Comparison of ENCODE assay signal across 8 cellular contexts in the genomic region with DNA sequence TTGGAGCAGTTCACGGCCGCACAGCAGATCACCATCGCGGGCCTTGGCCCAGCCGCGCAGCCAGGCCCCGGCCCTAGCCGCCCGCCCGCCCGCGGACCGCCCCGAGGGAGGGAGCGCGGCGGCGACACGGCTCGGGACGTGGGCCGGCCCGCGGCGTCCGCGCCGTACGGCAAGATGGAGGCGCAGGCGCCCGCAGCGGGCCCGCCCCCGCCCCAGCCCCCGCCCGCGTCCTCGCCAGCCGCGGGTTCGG. TPM values are rescaled to one million over a fixed set of nuclear protein-coding genes. Genes with fewer than 3 reads are reported as not detected.
DNase-seq lines count a peak whose midpoint lies in the region; ATAC-seq and TF ChIP-seq lines count a peak whose summit lies in the region.

A gene with protein sequence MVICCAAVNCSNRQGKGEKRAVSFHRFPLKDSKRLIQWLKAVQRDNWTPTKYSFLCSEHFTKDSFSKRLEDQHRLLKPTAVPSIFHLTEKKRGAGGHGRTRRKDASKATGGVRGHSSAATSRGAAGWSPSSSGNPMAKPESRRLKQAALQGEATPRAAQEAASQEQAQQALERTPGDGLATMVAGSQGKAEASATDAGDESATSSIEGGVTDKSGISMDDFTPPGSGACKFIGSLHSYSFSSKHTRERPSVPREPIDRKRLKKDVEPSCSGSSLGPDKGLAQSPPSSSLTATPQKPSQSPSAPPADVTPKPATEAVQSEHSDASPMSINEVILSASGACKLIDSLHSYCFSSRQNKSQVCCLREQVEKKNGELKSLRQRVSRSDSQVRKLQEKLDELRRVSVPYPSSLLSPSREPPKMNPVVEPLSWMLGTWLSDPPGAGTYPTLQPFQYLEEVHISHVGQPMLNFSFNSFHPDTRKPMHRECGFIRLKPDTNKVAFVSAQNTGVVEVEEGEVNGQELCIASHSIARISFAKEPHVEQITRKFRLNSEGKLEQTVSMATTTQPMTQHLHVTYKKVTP (minus strand): TSS at position 176 of the 250 bp plus-strand sequence. CDS start 141 bp downstream, at position 35.

- no peaks in the 10 kb centered on the region for H3K9me3 ChIP-seq in uterus

- peak; percentile 40 for ATAC-seq in GM21360 (IDR thresholded peaks at IDR 0.05; ENCODE audit: unreplicated experiment)
- ATAC-seq in HG03571 (IDR thresholded peaks at IDR 0.05; ENCODE audit: unreplicated experiment), result peak; percentile 61
- peak; percentile 70 to 71 for ATAC-seq in naive B cell (ENCODE audit: low read depth in 2 of 2)

- H3K4me3 ChIP-seq in epithelial cell of proximal tubule (ENCODE audit: low read depth, low read length), result peak within 1 kb of the TSS; percentile 94
- H3K4me3 ChIP-seq in uterus, result peak within 1 kb of the TSS; percentile 80 to 93

- H3K27ac ChIP-seq in uterus, result peak within 1 kb of the TSS; percentile 98

- TF ChIP-seq CTCF in epithelial cell of proximal tubule (conservative IDR thresholded peaks at IDR 0.05; ENCODE audit: low read depth, low read length) (no peak), uterus (IDR thresholded peaks at IDR 0.05) (no peak)

- peaks cover 3% of the 10 kb centered on the region for H3K9me3 Mint-ChIP-seq in activated CD4-positive, alpha-beta T cell treated with anti-CD3 and anti-CD28 coated beads, Interleukin-2, amount 10 ng/mL, durations not matched to agents 24 days and 14 days
- no peaks in the 10 kb centered on the region for H3K9me3 Mint-ChIP-seq in naive B cell

- no peaks in the 10 kb centered on the region for H3K27me3 Mint-ChIP-seq in activated CD4-positive, alpha-beta T cell treated with anti-CD3 and anti-CD28 coated beads, Interleukin-2, amount 10 ng/mL, durations not matched to agents 24 days and 14 days
- no peaks in the 10 kb centered on the region for H3K27me3 Mint-ChIP-seq in naive B cell

- H3K36me3 Mint-ChIP-seq in activated CD4-positive, alpha-beta T cell treated with anti-CD3 and anti-CD28 coated beads, Interleukin-2, amount 10 ng/mL, durations not matched to agents 24 days and 14 days (ENCODE audit: low read depth), result peaks cover 49% of the 10 kb centered on the region
- H3K36me3 Mint-ChIP-seq in naive B cell, result no peaks in the 10 kb centered on the region

- intact Hi-C loops in activated CD4-positive, alpha-beta T cell treated with anti-CD3 and anti-CD28 coated beads, Interleukin-2, amount 10 ng/mL, durations not matched to agents 24 days and 14 days (cut with micrococcal nuclease), result loop anchor here (1.0 to 5.0 kb wide), 6 partner anchors 49 to 535 kb away; a partner anchor contains a TSS
- intact Hi-C loops in uterus (cut with DNase I; ENCODE audit: low total_unique reads), result no loop called here

- H3K27ac Mint-ChIP-seq in activated CD4-positive, alpha-beta T cell treated with anti-CD3 and anti-CD28 coated beads, Interleukin-2, amount 10 ng/mL, durations not matched to agents 24 days and 14 days, result peak within 1 kb of the TSS; percentile 93
- H3K27ac Mint-ChIP-seq in naive B cell, result peak within 1 kb of the TSS; percentile 84 to 97 (median 93)

- H3K4me3 Mint-ChIP-seq in activated CD4-positive, alpha-beta T cell treated with anti-CD3 and anti-CD28 coated beads, Interleukin-2, amount 10 ng/mL, durations not matched to agents 24 days and 14 days, result peak within 1 kb of the TSS; percentile 89
- peak within 1 kb of the TSS; percentile 77 to 96 (median 91) for H3K4me3 Mint-ChIP-seq in naive B cell

- no peaks in the 10 kb centered on the region for H3K36me3 ChIP-seq in uterus

- H3K4me1 Mint-ChIP-seq in activated CD4-positive, alpha-beta T cell treated with anti-CD3 and anti-CD28 coated beads, Interleukin-2, amount 10 ng/mL, durations not matched to agents 24 days and 14 days, result peaks cover 39% of the 10 kb centered on the region
- peaks cover 26 to 54% (median 48%) of the 10 kb centered on the region in 3 donors for H3K4me1 Mint-ChIP-seq in naive B cell

- H3K27me3 ChIP-seq in uterus, result no peaks in the 10 kb centered on the region

- TF ChIP-seq POLR2A in uterus (IDR thresholded peaks at IDR 0.05), result peak in 1 of 2 donors; percentile 26

- DNase-seq in Daoy (ENCODE audit: low read depth) (peak; percentile 82), epithelial cell of proximal tubule (ENCODE audit: low read depth) (no peak), naive B cell (no peak), uterus (peak in 1 of 2 donors; percentile 31), DMS 273 (lab: John Stamatoyannopoulos, UW; ENCODE audit: unreplicated experiment) (no peak)
- peak; percentile 91 for DNase-seq in activated CD4-positive, alpha-beta T cell treated with anti-CD3 and anti-CD28 coated beads, Interleukin-2, amount 10 ng/mL, durations not matched to agents 24 days and 14 days

- peaks cover 7 to 13% of the 10 kb centered on the region in 2 donors for H3K4me1 ChIP-seq in uterus

RNA-seq across cellular contexts. Expression of the gene that starts here (rescaled TPM):
- total RNA-seq in Daoy (2014; rRNA removed; shearing (Covaris generic)), result 45.7 and 46.5 TPM in 2 replicates
- 62.0 and 63.9 TPM in 2 replicates for total RNA-seq in activated CD4-positive, alpha-beta T cell treated with anti-CD3 and anti-CD28 coated beads, Interleukin-2, amount 10 ng/mL, durations not matched to agents 24 days and 14 days
- total RNA-seq in epithelial cell of proximal tubule (42.4 and 73.8 TPM in 2 replicates), uterus (10 to 100 TPM; 21.2 to 42.7 (median 28.9) TPM)
- polyA plus RNA-seq in naive B cell (ENCODE audit: low read depth in 6 of 6), result 10 to 100 TPM; 23.8 to 48.4 (median 29.9) TPM

Comparison
In these comparisons a context has a peak if more than half of its experiments do, and no peak if none do; other contexts are left out.
1. DNase-seq: peak in Daoy (single experiment) and activated CD4-positive, alpha-beta T cell treated with anti-CD3 and anti-CD28 coated beads, Interleukin-2, amount 10 ng/mL, durations not matched to agents 24 days and 14 days (single experiment); none in epithelial cell of proximal tubule (single experiment), naive B cell (single experiment) and DMS 273 (single experiment).
2. Peak in every context shown above with its lines, with median percentiles within 50 percentile points of each other: ATAC-seq.